12 cellular contexts compared by ENCODE assay signal in the genomic region with DNA sequence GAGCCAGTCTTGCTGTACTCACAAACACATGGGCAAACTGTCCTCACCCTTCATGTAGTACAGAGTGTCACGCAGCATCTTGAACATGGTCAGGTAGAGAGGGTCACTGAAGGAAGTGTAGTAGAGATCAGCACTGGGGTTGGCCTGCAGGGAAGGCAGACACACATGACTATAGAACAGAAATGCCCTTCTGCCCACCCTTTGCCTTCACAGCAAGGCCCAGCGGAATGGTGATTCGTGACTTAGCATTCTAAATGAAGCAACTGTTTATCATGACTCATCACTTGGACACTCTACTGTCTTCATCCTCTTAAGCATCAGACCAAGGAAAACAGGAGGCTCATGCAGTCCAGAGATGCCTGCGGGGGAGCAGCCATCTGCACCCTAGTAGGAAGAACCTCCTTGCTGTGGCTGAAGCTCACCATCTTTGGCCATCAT. TPM values are rescaled to one million over a fixed set of nuclear protein-coding genes. Genes with fewer than 3 reads are reported as not detected.
DNase-seq lines count a peak whose midpoint lies in the region; ATAC-seq and TF ChIP-seq lines count a peak whose summit lies in the region.
"Had no signal": no experiment of that assay in that cellular context is flagged by ENCODE, and none has a peak within 500 bp of the region (broad histone marks: within the 10 kb centered on the region; RNA-seq: fewer than 3 reads in every experiment).

No MANE protein-coding gene starts in this region.

- H3K4me3 Mint-ChIP-seq in neural progenitor cell (no peak overlapping the region), T-cell (no peak overlapping the region)
- H3K4me3 Mint-ChIP-seq: activated naive CD8-positive, alpha-beta T cell had no signal

- ATAC-seq in heart left ventricle (no peak), T-cell (replicated peaks in 1 of 4) (no peak)

- CTCF ChIA-PET in T-cell (lab: Charles Lee): no interaction called here

- H3K79me2 ChIP-seq in neural progenitor cell (ENCODE audit: low read depth): no peaks in the 10 kb centered on the region

- no peaks in the 10 kb centered on the region for H4K20me1 ChIP-seq in neural progenitor cell (ENCODE audit: low read depth)

- no peak for TF ChIP-seq CTCF in HFF-Myc (IDR thresholded peaks at IDR 0.05; ENCODE audit: low read depth, low read length, missing control alignments)
- no peak for TF ChIP-seq CTCF in neural progenitor cell (IDR thresholded peaks at IDR 0.05)
- no peak for TF ChIP-seq CTCF in heart left ventricle (IDR thresholded peaks at IDR 0.05)

- DNase-seq in A172 (ENCODE audit: low spot score) (peak; percentile 69), HFF-Myc (ENCODE audit: extremely low read depth, low read depth) (peak; percentile 73), inferior parietal cortex (ENCODE audit: extremely low spot score) (peak; percentile 66), neural progenitor cell (ENCODE audit: low spot score) (no peak), H7 (no peak), heart left ventricle (no peak), T-cell (no peak)
- DNase-seq: NCI-H2029 treated with DMSO at 0.1 percent for 48 hours, stomach had no signal

- H3K4me3 ChIP-seq in HFF-Myc (replicated peaks; ENCODE audit: low read depth, low read length) (no peak overlapping the region), neural progenitor cell (no peak overlapping the region), H7 (ENCODE audit: insufficient read depth, low read depth, low read length) (no peak overlapping the region), heart left ventricle (no peak overlapping the region)
- H3K4me3 ChIP-seq: stomach had no signal

- H3F3A ChIP-seq in neural progenitor cell (ENCODE audit: low read depth): no peaks in the 10 kb centered on the region

- H3K27me3 ChIP-seq in neural progenitor cell (no peaks in the 10 kb centered on the region), H7 (ENCODE audit: control insufficient read depth, insufficient read depth, low read length) (no peaks in the 10 kb centered on the region), heart left ventricle (no peaks in the 10 kb centered on the region)
- H3K27me3 ChIP-seq: stomach had no signal

- POLR2A ChIA-PET in T-cell (lab: Charles Lee): no interaction called here

- WGBS in heart left ventricle, 4 donors: 82 to 92% (median 91%) methylated on average over 4 of the region's 4 CpGs

- H3K27me3 Mint-ChIP-seq in neural progenitor cell (ENCODE audit: insufficient read depth, low read depth) (peaks cover 4% of the 10 kb centered on the region), T-cell (no peaks in the 10 kb centered on the region)
- H3K27me3 Mint-ChIP-seq: activated naive CD8-positive, alpha-beta T cell had no signal

- peak overlapping the region; percentile 90 for H3K27ac ChIP-seq in angular gyrus (ENCODE audit: low read depth, low read length)
- H3K27ac ChIP-seq in neural progenitor cell: no peak overlapping the region
- no peak overlapping the region for H3K27ac ChIP-seq in heart left ventricle
- H3K27ac ChIP-seq: C4-2B, stomach had no signal

- no peak overlapping the region for H2AFZ ChIP-seq in neural progenitor cell (replicated peaks)

- H3K27ac Mint-ChIP-seq in neural progenitor cell (no peak overlapping the region), T-cell (no peak overlapping the region)
- H3K27ac Mint-ChIP-seq: activated naive CD8-positive, alpha-beta T cell had no signal

- H3K4me1 Mint-ChIP-seq in neural progenitor cell (peaks cover 16% of the 10 kb centered on the region), T-cell (peaks cover 8 to 13% (median 12%) of the 10 kb centered on the region in 3 donors)

- intact Hi-C loops in heart left ventricle (cut with DNase I): no loop called here

- no peak overlapping the region for H3K4me2 ChIP-seq in neural progenitor cell

- peaks cover 44% of the 10 kb centered on the region for H3K36me3 Mint-ChIP-seq in neural progenitor cell
- peaks cover 70% of the 10 kb centered on the region for H3K36me3 Mint-ChIP-seq in T-cell

- H3K36me3 ChIP-seq in neural progenitor cell: no peaks in the 10 kb centered on the region
- H3K36me3 ChIP-seq in H7 (replicated peaks; ENCODE audit: control insufficient read depth, insufficient read depth, low read length): peaks cover 10% of the 10 kb centered on the region
- H3K36me3 ChIP-seq in heart left ventricle: peaks cover 0 to 97% (median 93%) of the 10 kb centered on the region in 9 donors

- H3K4me1 ChIP-seq in neural progenitor cell (no peaks in the 10 kb centered on the region), heart left ventricle (no peaks in the 10 kb centered on the region)
- H3K4me1 ChIP-seq: stomach had no signal

- no peak for TF ChIP-seq POLR2A in heart left ventricle (IDR thresholded peaks at IDR 0.05)

- H3K9me3 ChIP-seq in neural progenitor cell (ENCODE audit: low read depth) (no peaks in the 10 kb centered on the region), heart left ventricle (no peaks in the 10 kb centered on the region)
- H3K9me3 ChIP-seq: stomach had no signal

- H3K9me3 Mint-ChIP-seq in neural progenitor cell (no peaks in the 10 kb centered on the region), T-cell (no peaks in the 10 kb centered on the region)

- no peak overlapping the region for H3K9ac ChIP-seq in neural progenitor cell

RNA-seq across cellular contexts. Expression of a gene that starts 33.4 kb away (rescaled TPM):
- total RNA-seq in A172 (2014; rRNA removed; shearing (Covaris generic)): not detected in 2 replicates
- total RNA-seq in neural progenitor cell (ENCODE audit: low replicate concordance) (not detected in 2 replicates), heart left ventricle (under 1 TPM in 4 of 9 donors, not detected in 5; 0.09 to 0.44 (median 0.18) TPM), T-cell (under 1 TPM in 3 of 5 donors, not detected in 2; 0.16 to 0.30 (median 0.26) TPM)
- 0.07 TPM in 1 of 2 replicates, not detected in the other for total RNA-seq in H7 (2014; rRNA removed; shearing (Covaris generic))
- polyA plus RNA-seq in heart left ventricle: under 1 TPM; 0.04 to 0.15 TPM

RNA-seq across cellular contexts. Expression of a gene that starts 51.3 kb away (rescaled TPM):
- total RNA-seq in A172 (2014; rRNA removed; shearing (Covaris generic)): 25.7 and 31.8 TPM in 2 replicates
- total RNA-seq in neural progenitor cell (ENCODE audit: low replicate concordance) (24.4 and 43.3 TPM in 2 replicates), heart left ventricle (10 to 100 TPM; 34.6 to 66.4 (median 48.3) TPM), T-cell (100 to 1,000 TPM; 135 to 187 (median 143) TPM)
- total RNA-seq in H7 (2014; rRNA removed; shearing (Covaris generic)): 28.4 and 28.5 TPM in 2 replicates
- polyA plus RNA-seq in heart left ventricle: 10 to 100 TPM; 20.6 to 46.9 TPM

RNA-seq across cellular contexts. Expression of a gene that starts 51.5 kb away (rescaled TPM):
- total RNA-seq in A172 (2014; rRNA removed; shearing (Covaris generic)): 10.6 and 15.0 TPM in 2 replicates
- total RNA-seq in neural progenitor cell (ENCODE audit: low replicate concordance) (5.6 and 7.1 TPM in 2 replicates), heart left ventricle (10 to 100 TPM; 20.4 to 38.7 (median 26.2) TPM), T-cell (10 to 100 TPM; 15.8 to 26.2 (median 23.3) TPM)
- 4.3 TPM in 2 replicates for total RNA-seq in H7 (2014; rRNA removed; shearing (Covaris generic))
- polyA plus RNA-seq in heart left ventricle: 10 to 100 TPM; 10.5 to 26.1 TPM

Comparison
In these comparisons a context has a peak if more than half of its experiments do, and no peak if none do; other contexts are left out.
1. DNase-seq: peak in A172 (single experiment), HFF-Myc (single experiment) and inferior parietal cortex (single experiment); none in neural progenitor cell (single experiment), H7 (single experiment), heart left ventricle (0 of 5) and T-cell (0 of 34).